In genomic region chr16:33975744-33976143, GRCh38 we compare ENCODE assay signal across 2 cellular contexts.
DNase-seq lines count a peak whose midpoint lies in the region; ATAC-seq lines count a peak whose summit lies in the region.
"Not testable (repeated sequence)": the region's sequence is repeated elsewhere in the genome, so short reads cannot be mapped to it uniquely, and the experiment has no call there.

No MANE protein-coding gene starts in this region.

- peak; percentile 65 for ATAC-seq in stimulated activated memory B cell treated with anti-CD40 and anti-IgM and Interleukin-4, amounts not matched to agents 10 μg/mL and 1 μg/mL and 100 μg/mL, for 72 hours
- peak; percentile 69 for ATAC-seq in stimulated activated naive CD8-positive, alpha-beta T cell treated with anti-CD3 and anti-CD28 coated beads, Interleukin-15, amount 100 ng/mL, for 72 hours

- H3K4me1 Mint-ChIP-seq in stimulated activated memory B cell treated with anti-CD40 and anti-IgM and Interleukin-4, amounts not matched to agents 10 μg/mL and 1 μg/mL and 100 μg/mL, for 72 hours; stimulated activated naive CD8-positive, alpha-beta T cell treated with anti-CD3 and anti-CD28 coated beads, Interleukin-15, amount 100 ng/mL, for 72 hours: not testable (repeated sequence)

- not testable (repeated sequence) for H3K9me3 Mint-ChIP-seq in stimulated activated memory B cell treated with anti-CD40 and anti-IgM and Interleukin-4, amounts not matched to agents 10 μg/mL and 1 μg/mL and 100 μg/mL, for 72 hours; stimulated activated naive CD8-positive, alpha-beta T cell treated with anti-CD3 and anti-CD28 coated beads, Interleukin-15, amount 100 ng/mL, for 72 hours

- not testable (repeated sequence) for H3K27me3 Mint-ChIP-seq in stimulated activated memory B cell treated with anti-CD40 and anti-IgM and Interleukin-4, amounts not matched to agents 10 μg/mL and 1 μg/mL and 100 μg/mL, for 72 hours; stimulated activated naive CD8-positive, alpha-beta T cell treated with anti-CD3 and anti-CD28 coated beads, Interleukin-15, amount 100 ng/mL, for 72 hours

- not testable (repeated sequence) for H3K27ac Mint-ChIP-seq in stimulated activated memory B cell treated with anti-CD40 and anti-IgM and Interleukin-4, amounts not matched to agents 10 μg/mL and 1 μg/mL and 100 μg/mL, for 72 hours; stimulated activated naive CD8-positive, alpha-beta T cell treated with anti-CD3 and anti-CD28 coated beads, Interleukin-15, amount 100 ng/mL, for 72 hours

- not testable (repeated sequence) for DNase-seq in stimulated activated naive CD8-positive, alpha-beta T cell treated with anti-CD3 and anti-CD28 coated beads, Interleukin-15, amount 100 ng/mL, for 72 hours

- H3K36me3 Mint-ChIP-seq in stimulated activated memory B cell treated with anti-CD40 and anti-IgM and Interleukin-4, amounts not matched to agents 10 μg/mL and 1 μg/mL and 100 μg/mL, for 72 hours: not testable (repeated sequence)

- H3K4me3 Mint-ChIP-seq in stimulated activated memory B cell treated with anti-CD40 and anti-IgM and Interleukin-4, amounts not matched to agents 10 μg/mL and 1 μg/mL and 100 μg/mL, for 72 hours; stimulated activated naive CD8-positive, alpha-beta T cell treated with anti-CD3 and anti-CD28 coated beads, Interleukin-15, amount 100 ng/mL, for 72 hours: not testable (repeated sequence)
